Comparison of ENCODE assay signal across 13 cellular contexts in the genomic region with DNA sequence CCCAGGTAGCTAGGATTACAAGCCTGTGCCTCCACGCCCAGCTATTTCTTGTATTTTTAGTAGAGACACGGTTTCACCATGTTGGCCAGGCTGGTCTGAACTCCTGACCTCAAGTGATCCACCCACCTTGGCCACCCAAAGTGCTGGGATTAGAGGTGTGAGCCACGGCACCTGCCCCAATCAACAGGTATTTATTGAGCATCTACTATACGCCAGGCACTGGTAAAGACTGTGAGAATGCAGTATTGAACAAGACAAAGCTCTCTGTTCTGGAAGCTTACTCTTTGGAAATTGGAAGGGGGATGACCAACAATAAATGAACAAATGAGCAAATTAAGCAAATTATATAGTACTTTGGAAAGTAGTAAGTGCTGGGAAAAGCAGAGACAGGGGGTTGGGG. TPM values are rescaled to one million over a fixed set of nuclear protein-coding genes. Genes with fewer than 3 reads are reported as not detected.
DNase-seq lines count a peak whose midpoint lies in the region; ATAC-seq and TF ChIP-seq lines count a peak whose summit lies in the region.
"Had no signal": no experiment of that assay in that cellular context is flagged by ENCODE, and none has a peak within 500 bp of the region (broad histone marks: within the 10 kb centered on the region; RNA-seq: fewer than 3 reads in every experiment).

No MANE protein-coding gene starts in this region.

- H3K4me2 ChIP-seq in smooth muscle cell: no peak overlapping the region

- no TSS peak for BruUV-seq in Calu3 (replicated peaks; lab: Mats Ljungman, UMichigan)

- 94% methylated on average over 3 of the region's 4 CpGs; no CpG with 5 or more reads in 1 of the 2 donors for WGBS in gastroesophageal sphincter (ENCODE audit: low coverage in 1 of 2), 2 donors
- 94% methylated on average over 4 of the region's 4 CpGs for WGBS in smooth muscle cell (ENCODE audit: low lambda C conversion rate)

- H3K4me1 ChIP-seq in gastroesophageal sphincter: peaks cover 3 to 59% (median 21%) of the 10 kb centered on the region in 3 donors
- peaks cover 8% of the 10 kb centered on the region for H3K4me1 ChIP-seq in smooth muscle cell (ENCODE audit: low read depth)

- H3K27me3 ChIP-seq in gastroesophageal sphincter (no peaks in the 10 kb centered on the region), smooth muscle cell (ENCODE audit: low read depth) (no peaks in the 10 kb centered on the region)
- H3K27me3 ChIP-seq: SJCRH30 had no signal

- CTCF ChIA-PET in Calu3 (lab: Charles Lee): interaction anchor here (0.6 to 1.5 kb wide), 5 partner anchors 12 to 113 kb away, joined by 3 to 6 read pairs (median 5); no protein-coding TSS in a partner anchor

- H3K4me1 Mint-ChIP-seq in Calu3 (ENCODE audit: low read depth, unreplicated experiment): peaks cover 71% of the 10 kb centered on the region

- H3K4me3 ChIP-seq in gastroesophageal sphincter (no peak overlapping the region), smooth muscle cell (no peak overlapping the region)

- H3K9me3 ChIP-seq in gastroesophageal sphincter (no peaks in the 10 kb centered on the region), smooth muscle cell (replicated peaks; ENCODE audit: low read depth) (no peaks in the 10 kb centered on the region)
- H3K9me3 ChIP-seq: SJCRH30 had no signal

- no peak for TF ChIP-seq POLR2A in gastroesophageal sphincter (IDR thresholded peaks at IDR 0.05)

- H2AFZ ChIP-seq in smooth muscle cell (ENCODE audit: low read depth): no peak overlapping the region

- intact Hi-C loops in Calu3 (cut with micrococcal nuclease; ENCODE audit: unreplicated experiment): no loop called here

- no peaks in the 10 kb centered on the region for H4K20me1 ChIP-seq in smooth muscle cell (ENCODE audit: low read depth)

- no peak overlapping the region for H3K4me3 Mint-ChIP-seq in Calu3 (ENCODE audit: low read depth, unreplicated experiment)

- no peaks in the 10 kb centered on the region for H3K9me3 Mint-ChIP-seq in Calu3 (ENCODE audit: low read depth, unreplicated experiment)
- H3K9me3 Mint-ChIP-seq: activated CD4-positive, alpha-beta T cell treated with anti-CD3 and anti-CD28 coated beads, Interleukin-2, amount 10 ng/mL, durations not matched to agents 7 days and 5 days had no signal

- H3K36me3 Mint-ChIP-seq in Calu3 (ENCODE audit: insufficient read depth, unreplicated experiment): peaks cover 61% of the 10 kb centered on the region

- H3K79me2 ChIP-seq in smooth muscle cell (ENCODE audit: low read depth): no peaks in the 10 kb centered on the region

- no peaks in the 10 kb centered on the region for H3K27me3 Mint-ChIP-seq in Calu3 (ENCODE audit: unreplicated experiment)
- H3K27me3 Mint-ChIP-seq: activated CD4-positive, alpha-beta T cell treated with anti-CD3 and anti-CD28 coated beads, Interleukin-2, amount 10 ng/mL, durations not matched to agents 7 days and 5 days had no signal

- H3K27ac ChIP-seq in VCaP (peak overlapping the region; percentile 71; the same call in 1 of the 2 replicates), gastroesophageal sphincter (peak overlapping the region in 3 of 4 donors; percentile 87 to 99 (median 91)), smooth muscle cell (ENCODE audit: low read depth) (peak overlapping the region; percentile 99)

- no peaks in the 10 kb centered on the region for H3K36me3 ChIP-seq in gastroesophageal sphincter
- no peaks in the 10 kb centered on the region for H3K36me3 ChIP-seq in smooth muscle cell (ENCODE audit: low read depth)
- H3K36me3 ChIP-seq: SJCRH30 had no signal

- no peak for TF ChIP-seq EP300 in gastroesophageal sphincter (IDR thresholded peaks at IDR 0.05)

- H3K27ac Mint-ChIP-seq in Calu3 (ENCODE audit: unreplicated experiment): peak overlapping the region; percentile 98
- H3K27ac Mint-ChIP-seq: activated CD4-positive, alpha-beta T cell treated with anti-CD3 and anti-CD28 coated beads, Interleukin-2, amount 10 ng/mL, durations not matched to agents 7 days and 5 days had no signal

- DNase-seq in Calu3: no peak
- DNase-seq in smooth muscle cell (lab: John Stamatoyannopoulos, UW; ENCODE audit: unreplicated experiment): no peak
- no peak for DNase-seq in UCSD-AML1 (lab: John Stamatoyannopoulos, UW; ENCODE audit: unreplicated experiment)
- DNase-seq: activated CD4-positive, alpha-beta T cell treated with anti-CD3 and anti-CD28 coated beads, Interleukin-2, amount 10 ng/mL, durations not matched to agents 7 days and 5 days; DND-41; NCI-H1417; NCI-H69; SJCRH30 had no signal

- no peak for ATAC-seq in gastroesophageal sphincter
- ATAC-seq in GM18909 (IDR thresholded peaks at IDR 0.05; ENCODE audit: poor library complexity, unreplicated experiment): no peak
- ATAC-seq in HG03139 (IDR thresholded peaks at IDR 0.05; ENCODE audit: unreplicated experiment): no peak
- no peak for ATAC-seq in GM18517 (IDR thresholded peaks at IDR 0.05; ENCODE audit: unreplicated experiment)

- no peak for TF ChIP-seq CTCF in Calu3 (IDR thresholded peaks at IDR 0.05; ENCODE audit: unreplicated experiment)
- no peak for TF ChIP-seq CTCF in VCaP (conservative IDR thresholded peaks at IDR 0.05)
- TF ChIP-seq CTCF in gastroesophageal sphincter (IDR thresholded peaks at IDR 0.05): no peak
- no peak for TF ChIP-seq CTCF in smooth muscle cell (IDR thresholded peaks at IDR 0.05; ENCODE audit: borderline replicate concordance, insufficient read depth, poor library complexity, severe bottlenecking)

- H3K9ac ChIP-seq in smooth muscle cell (ENCODE audit: low read depth): no peak overlapping the region

- H3F3A ChIP-seq in smooth muscle cell (ENCODE audit: low read depth): peaks cover 25% of the 10 kb centered on the region

RNA-seq across cellular contexts. Expression of a gene that starts 21.4 kb away (rescaled TPM):
- total RNA-seq in Calu3 (2022) (55.7 and 58.9 TPM in 2 replicates), gastroesophageal sphincter (10 to 100 TPM; 52.7 to 84.6 (median 68.4) TPM), smooth muscle cell (60.8 and 72.6 TPM in 2 replicates)
- polyA plus RNA-seq in smooth muscle cell: 81.5 and 90.4 TPM in 2 replicates

RNA-seq across cellular contexts. Expression of a gene that starts 22.7 kb away (rescaled TPM):
- total RNA-seq in Calu3 (2022) (18.7 and 23.8 TPM in 2 replicates), gastroesophageal sphincter (10 to 100 TPM in 2 of 4 donors, 1 to 10 TPM in 2; 1.9 to 38.0 (median 15.6) TPM), smooth muscle cell (171 and 186 TPM in 2 replicates)
- polyA plus RNA-seq in smooth muscle cell: 178 and 299 TPM in 2 replicates

RNA-seq across cellular contexts. Expression of a gene that starts 38.7 kb away (rescaled TPM):
- 22.5 and 25.8 TPM in 2 replicates for total RNA-seq in Calu3 (2022)
- 10 to 100 TPM in 1 of 4 donors, 1 to 10 TPM in 3; 1.7 to 10.7 (median 5.8) TPM for total RNA-seq in gastroesophageal sphincter
- total RNA-seq in smooth muscle cell: 1.4 and 1.6 TPM in 2 replicates
- 2.7 and 3.9 TPM in 2 replicates for polyA plus RNA-seq in smooth muscle cell

RNA-seq across cellular contexts. Expression of a gene that starts 40.3 kb away (rescaled TPM):
- total RNA-seq in Calu3 (2022) (98.4 and 135 TPM in 2 replicates), gastroesophageal sphincter (10 to 100 TPM in 1 of 4 donors, 1 to 10 TPM in 3; 5.5 to 15.5 (median 9.3) TPM), smooth muscle cell (26.3 and 66.4 TPM in 2 replicates)
- polyA plus RNA-seq in smooth muscle cell: 28.1 and 77.1 TPM in 2 replicates

RNA-seq across cellular contexts. Expression of a gene that starts 51.7 kb away (rescaled TPM):
- total RNA-seq in Calu3 (2022) (5.7 and 7.2 TPM in 2 replicates), gastroesophageal sphincter (10 to 100 TPM; 11.0 to 19.6 (median 15.3) TPM), smooth muscle cell (6.3 and 20.5 TPM in 2 replicates)
- 24.4 and 28.0 TPM in 2 replicates for polyA plus RNA-seq in smooth muscle cell
